In genomic region chr4:77240469-77241066, GRCh38 we compare ENCODE assay signal across 8 cellular contexts.
DNase-seq lines count a peak whose midpoint lies in the region; ATAC-seq and TF ChIP-seq lines count a peak whose summit lies in the region.

No MANE protein-coding gene starts in this region.

- no peaks in the 10 kb centered on the region for H3K27me3 ChIP-seq in liver (ENCODE audit: control insufficient read depth in 4 of 4, insufficient read depth in 4 of 4, low read length in 3 of 4)

- no peaks in the 10 kb centered on the region for H3K9me3 ChIP-seq in liver (ENCODE audit: control insufficient read depth in 4 of 4, low read length in 3 of 4)

- no peaks in the 10 kb centered on the region for H3K36me3 ChIP-seq in liver (ENCODE audit: control insufficient read depth in 4 of 4, insufficient read depth in 3 of 4, low read depth in 1 of 4, low read length in 3 of 4)

- WGBS in liver: 20% methylated on average over 10 of the region's 10 CpGs

- DNase-seq in DMS 273 (lab: John Stamatoyannopoulos, UW; ENCODE audit: unreplicated experiment) (peak; percentile 75), DMS 273 treated with DMSO at 0.1 percent for 48 hours (lab: John Stamatoyannopoulos, UW) (no peak), NCI-H2107 (lab: John Stamatoyannopoulos, UW) (peak; percentile 9), cerebellum (ENCODE audit: low spot score) (peak; percentile 44)
- peak; percentile 13 for DNase-seq in activated CD4-positive, alpha-beta T cell treated with anti-CD3 and anti-CD28 coated beads for 1 hour
- DNase-seq in stimulated activated CD8-positive, alpha-beta memory T cell treated with anti-CD3 and anti-CD28 coated beads, Interleukin-12 subunit alpha, Interleukin-12 subunit beta, amount 100 ng/mL, for 4 hours (ENCODE audit: low read depth): peak; percentile 4

- TF ChIP-seq RAD21 in liver (IDR thresholded peaks at IDR 0.05): peak; percentile 82 to 86

- no peak overlapping the region for H3K4me3 ChIP-seq in liver (ENCODE audit: low read depth in 1 of 3, low read length in 3 of 3)

- H3K9ac ChIP-seq in liver (ENCODE audit: low read depth in 1 of 2, low read length in 2 of 2): no peak overlapping the region

- TF ChIP-seq CTCF in liver (IDR thresholded peaks at IDR 0.05; ENCODE audit: low read depth, low read length, missing input control): peak; percentile 63

- H3K4me1 ChIP-seq in liver (ENCODE audit: control insufficient read depth in 4 of 4, insufficient read depth in 4 of 4, low read length in 3 of 4): no peaks in the 10 kb centered on the region

- H3K27ac ChIP-seq in liver (ENCODE audit: low read depth in 1 of 2, low read length in 2 of 2): no peak overlapping the region

- ATAC-seq in HG02852 (IDR thresholded peaks at IDR 0.05; ENCODE audit: unreplicated experiment): peak; percentile 89

TF ChIP-seq in liver, 16 proteins besides CTCF, POLR2A, EP300 and RAD21:
- TF ChIP-seq YY1 (IDR thresholded peaks at IDR 0.05) (no peak), FOXA1 (IDR thresholded peaks at IDR 0.05) (no peak), HNF4A (conservative IDR thresholded peaks at IDR 0.05) (no peak), EGR1 (IDR thresholded peaks at IDR 0.05; ENCODE audit: low read depth in 2 of 2) (no peak), HNF4G (IDR thresholded peaks at IDR 0.05) (no peak), SP1 (IDR thresholded peaks at IDR 0.05) (no peak), FOXA2 (IDR thresholded peaks at IDR 0.05) (no peak), JUND (IDR thresholded peaks at IDR 0.05) (no peak), REST (IDR thresholded peaks at IDR 0.05) (no peak), GABPA (IDR thresholded peaks at IDR 0.05 in 1 of 2, conservative IDR thresholded peaks at IDR 0.05 in 1 of 2) (no peak), NR2F2 (IDR thresholded peaks at IDR 0.05) (no peak), TAF1 (conservative IDR thresholded peaks at IDR 0.05) (no peak), RXRA (IDR thresholded peaks at IDR 0.05) (no peak)
- TF ChIP-seq, protein P1, sequence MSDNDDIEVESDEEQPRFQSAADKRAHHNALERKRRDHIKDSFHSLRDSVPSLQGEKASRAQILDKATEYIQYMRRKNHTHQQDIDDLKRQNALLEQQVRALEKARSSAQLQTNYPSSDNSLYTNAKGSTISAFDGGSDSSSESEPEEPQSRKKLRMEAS (IDR thresholded peaks at IDR 0.05): no peak
- TF ChIP-seq, protein P2, sequence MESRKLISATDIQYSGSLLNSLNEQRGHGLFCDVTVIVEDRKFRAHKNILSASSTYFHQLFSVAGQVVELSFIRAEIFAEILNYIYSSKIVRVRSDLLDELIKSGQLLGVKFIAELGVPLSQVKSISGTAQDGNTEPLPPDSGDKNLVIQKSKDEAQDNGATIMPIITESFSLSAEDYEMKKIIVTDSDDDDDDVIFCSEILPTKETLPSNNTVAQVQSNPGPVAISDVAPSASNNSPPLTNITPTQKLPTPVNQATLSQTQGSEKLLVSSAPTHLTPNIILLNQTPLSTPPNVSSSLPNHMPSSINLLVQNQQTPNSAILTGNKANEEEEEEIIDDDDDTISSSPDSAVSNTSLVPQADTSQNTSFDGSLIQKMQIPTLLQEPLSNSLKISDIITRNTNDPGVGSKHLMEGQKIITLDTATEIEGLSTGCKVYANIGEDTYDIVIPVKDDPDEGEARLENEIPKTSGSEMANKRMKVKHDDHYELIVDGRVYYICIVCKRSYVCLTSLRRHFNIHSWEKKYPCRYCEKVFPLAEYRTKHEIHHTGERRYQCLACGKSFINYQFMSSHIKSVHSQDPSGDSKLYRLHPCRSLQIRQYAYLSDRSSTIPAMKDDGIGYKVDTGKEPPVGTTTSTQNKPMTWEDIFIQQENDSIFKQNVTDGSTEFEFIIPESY (IDR thresholded peaks at IDR 0.05): no peak
- TF ChIP-seq, protein P3, sequence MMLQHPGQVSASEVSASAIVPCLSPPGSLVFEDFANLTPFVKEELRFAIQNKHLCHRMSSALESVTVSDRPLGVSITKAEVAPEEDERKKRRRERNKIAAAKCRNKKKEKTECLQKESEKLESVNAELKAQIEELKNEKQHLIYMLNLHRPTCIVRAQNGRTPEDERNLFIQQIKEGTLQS (IDR thresholded peaks at IDR 0.05): no peak
